Comparison of ENCODE assay signal across 8 cellular contexts in genomic region chr19:19319725-19320361, GRCh38. TPM values are rescaled to one million over a fixed set of nuclear protein-coding genes. Genes with fewer than 3 reads are reported as not detected.
DNase-seq lines count a peak whose midpoint lies in the region.

No MANE protein-coding gene starts in this region.

- H2BK5ac ChIP-seq in neuronal stem cell (ENCODE audit: low read length), result peak overlapping the region; percentile 98

- peak; percentile 55 for DNase-seq in NCI-H82 (lab: John Stamatoyannopoulos, UW)
- DNase-seq in NCI-H82 treated with DMSO at 0.1 percent for 48 hours (lab: John Stamatoyannopoulos, UW; ENCODE audit: unreplicated experiment), result no peak
- no peak for DNase-seq in NT2/D1 (ENCODE audit: low read depth, low spot score)
- DNase-seq in neuronal stem cell (ENCODE audit: low spot score), result no peak
- no peak for DNase-seq in stimulated activated naive CD4-positive, alpha-beta T cell (lab: John Stamatoyannopoulos, UW)
- no peak for DNase-seq in NCI-H1417 (lab: John Stamatoyannopoulos, UW)
- no peak for DNase-seq in SW480 (ENCODE audit: low spot score)

- H3K18ac ChIP-seq in neuronal stem cell (ENCODE audit: low read length), result peak overlapping the region; percentile 97

- H3K4ac ChIP-seq in neuronal stem cell (ENCODE audit: low read length), result no peak overlapping the region

- peak overlapping the region; percentile 93 for H3K27ac ChIP-seq in neuronal stem cell (replicated peaks; ENCODE audit: low read length)

- H2BK120ac ChIP-seq in neuronal stem cell (ENCODE audit: low read depth, low read length), result no peak overlapping the region

- no peak overlapping the region for H4K8ac ChIP-seq in neuronal stem cell (ENCODE audit: low read depth, low read length)

- no peaks in the 10 kb centered on the region for H3K27me3 ChIP-seq in NT2/D1 (ENCODE audit: insufficient read depth, insufficient read length)
- H3K27me3 ChIP-seq in endocrine pancreas (ENCODE audit: control insufficient read depth, insufficient read depth, low read length), result no peaks in the 10 kb centered on the region
- no peaks in the 10 kb centered on the region for H3K27me3 ChIP-seq in neuronal stem cell (ENCODE audit: control insufficient read depth in 3 of 3, insufficient read depth in 3 of 3, low read depth in 1 of 3, low read length in 3 of 3)

- peaks cover 50% of the 10 kb centered on the region for H3K36me3 ChIP-seq in NT2/D1 (ENCODE audit: insufficient read depth, insufficient read length, low read length)
- H3K36me3 ChIP-seq in endocrine pancreas (ENCODE audit: control insufficient read depth, insufficient read depth, low read length), result no peaks in the 10 kb centered on the region
- peaks cover 24 to 50% of the 10 kb centered on the region in 2 donors for H3K36me3 ChIP-seq in neuronal stem cell (replicated peaks in 1 of 2; ENCODE audit: control insufficient read depth in 2 of 2, insufficient read depth in 2 of 2, low read length in 2 of 2)

- peak overlapping the region; percentile 99 for H2AFZ ChIP-seq in neuronal stem cell (ENCODE audit: low read length)

- H3K14ac ChIP-seq in neuronal stem cell (ENCODE audit: low read length), result no peak overlapping the region

- peak overlapping the region; percentile 100 for H3K4me3 ChIP-seq in NT2/D1 (ENCODE audit: insufficient read length, low read depth)
- H3K4me3 ChIP-seq in endocrine pancreas (ENCODE audit: control insufficient read depth, insufficient read depth, low read length), result peak overlapping the region; percentile 52
- H3K4me3 ChIP-seq in neuronal stem cell (ENCODE audit: low read length in 2 of 2), result peak overlapping the region; percentile 89 to 93

- H3K4me1 ChIP-seq in NT2/D1 (ENCODE audit: insufficient read depth, insufficient read length) (peaks cover 7% of the 10 kb centered on the region), endocrine pancreas (ENCODE audit: control insufficient read depth, insufficient read depth, low read length) (no peaks in the 10 kb centered on the region), neuronal stem cell (ENCODE audit: control insufficient read depth in 2 of 2, insufficient read depth in 1 of 2, low read depth in 1 of 2, low read length in 2 of 2) (peaks cover 4 to 10% of the 10 kb centered on the region in 2 donors)

- H3K9ac ChIP-seq in NT2/D1 (ENCODE audit: insufficient read length, low read depth) (peak overlapping the region; percentile 100), endocrine pancreas (ENCODE audit: control insufficient read depth, insufficient read depth, low read length) (peak overlapping the region; percentile 91), neuronal stem cell (ENCODE audit: low read depth, low read length, poor library complexity) (peak overlapping the region; percentile 83)

- peaks cover 33% of the 10 kb centered on the region for H3K79me1 ChIP-seq in neuronal stem cell (ENCODE audit: low read depth, low read length)

- H3K4me2 ChIP-seq in neuronal stem cell (ENCODE audit: insufficient read depth, low read length, poor library complexity, severe bottlenecking), result peak overlapping the region; percentile 74

- no peak overlapping the region for H2BK12ac ChIP-seq in neuronal stem cell (ENCODE audit: low read length)

- peak overlapping the region; percentile 59 for H2AK5ac ChIP-seq in neuronal stem cell (ENCODE audit: low read depth, low read length)

- no CpG with 5 or more reads among the region's 32 CpGs for WGBS in neuronal stem cell (ENCODE audit: extremely low coverage in 2 of 2, insufficient read length in 2 of 2, insufficient replicate concordance in 1 of 2), 2 donors

- no peaks in the 10 kb centered on the region for H3K9me3 ChIP-seq in NT2/D1 (ENCODE audit: insufficient read depth, low read length)
- H3K9me3 ChIP-seq in endocrine pancreas (ENCODE audit: control insufficient read depth, low read length), result no peaks in the 10 kb centered on the region
- H3K9me3 ChIP-seq in neuronal stem cell (replicated peaks in 1 of 2; ENCODE audit: control insufficient read depth in 2 of 2, insufficient read depth in 1 of 2, low read depth in 1 of 2, low read length in 2 of 2), result peaks cover 0 to 2% of the 10 kb centered on the region in 2 donors

- H3K23ac ChIP-seq in neuronal stem cell (ENCODE audit: low read depth, low read length, poor library complexity), result peak overlapping the region; percentile 98

- H2BK15ac ChIP-seq in neuronal stem cell (ENCODE audit: low read length), result no peak overlapping the region

- no peak overlapping the region for H4K91ac ChIP-seq in neuronal stem cell (ENCODE audit: low read depth, low read length, poor library complexity)

RNA-seq across cellular contexts. Expression of gene SUGP1, which starts 0.5 kb away (rescaled TPM):
- 53.3 TPM for polyA plus RNA-seq in neuronal stem cell (2013, experiment 1 of 2)
- 55.9 TPM for polyA plus RNA-seq in neuronal stem cell (2013, experiment 2 of 2)

RNA-seq across cellular contexts. Expression of gene MAU2, which starts 0.8 kb away (rescaled TPM):
- polyA plus RNA-seq in neuronal stem cell (2013, experiment 1 of 2), result 17.0 TPM
- polyA plus RNA-seq in neuronal stem cell (2013, experiment 2 of 2), result 17.6 TPM

RNA-seq across cellular contexts. Expression of gene TM6SF2, which starts 46.7 kb away (rescaled TPM):
- 11.0 TPM for polyA plus RNA-seq in neuronal stem cell (2013, experiment 1 of 2)
- polyA plus RNA-seq in neuronal stem cell (2013, experiment 2 of 2), result 10.3 TPM
